ENCODE assay signal across 2 cellular contexts in the genomic region with DNA sequence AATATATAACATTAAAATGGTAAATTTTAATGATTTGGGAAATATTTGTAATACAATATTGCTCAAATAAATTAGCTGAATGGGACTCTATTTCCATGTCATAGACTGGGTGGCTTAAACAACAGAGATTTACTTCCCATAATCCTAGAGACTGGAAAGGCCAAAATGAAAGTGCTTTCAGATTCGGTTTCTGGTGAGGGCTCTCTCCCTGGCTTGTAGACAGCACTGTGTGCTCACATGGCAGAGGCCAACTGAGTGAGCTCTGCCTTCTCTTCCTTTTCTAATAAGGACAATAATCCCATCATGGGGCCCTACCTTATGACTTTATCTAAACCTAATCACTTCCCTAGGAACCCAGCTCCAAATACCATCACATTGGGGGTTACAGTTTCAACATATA.
TF ChIP-seq lines count a peak whose summit lies in the region.

No MANE protein-coding gene starts in this region.

TF ChIP-seq in SK-N-SH, 30 proteins besides CTCF, POLR2A, EP300 and RAD21 (continued from another document):
- TF ChIP-seq, protein P1, sequence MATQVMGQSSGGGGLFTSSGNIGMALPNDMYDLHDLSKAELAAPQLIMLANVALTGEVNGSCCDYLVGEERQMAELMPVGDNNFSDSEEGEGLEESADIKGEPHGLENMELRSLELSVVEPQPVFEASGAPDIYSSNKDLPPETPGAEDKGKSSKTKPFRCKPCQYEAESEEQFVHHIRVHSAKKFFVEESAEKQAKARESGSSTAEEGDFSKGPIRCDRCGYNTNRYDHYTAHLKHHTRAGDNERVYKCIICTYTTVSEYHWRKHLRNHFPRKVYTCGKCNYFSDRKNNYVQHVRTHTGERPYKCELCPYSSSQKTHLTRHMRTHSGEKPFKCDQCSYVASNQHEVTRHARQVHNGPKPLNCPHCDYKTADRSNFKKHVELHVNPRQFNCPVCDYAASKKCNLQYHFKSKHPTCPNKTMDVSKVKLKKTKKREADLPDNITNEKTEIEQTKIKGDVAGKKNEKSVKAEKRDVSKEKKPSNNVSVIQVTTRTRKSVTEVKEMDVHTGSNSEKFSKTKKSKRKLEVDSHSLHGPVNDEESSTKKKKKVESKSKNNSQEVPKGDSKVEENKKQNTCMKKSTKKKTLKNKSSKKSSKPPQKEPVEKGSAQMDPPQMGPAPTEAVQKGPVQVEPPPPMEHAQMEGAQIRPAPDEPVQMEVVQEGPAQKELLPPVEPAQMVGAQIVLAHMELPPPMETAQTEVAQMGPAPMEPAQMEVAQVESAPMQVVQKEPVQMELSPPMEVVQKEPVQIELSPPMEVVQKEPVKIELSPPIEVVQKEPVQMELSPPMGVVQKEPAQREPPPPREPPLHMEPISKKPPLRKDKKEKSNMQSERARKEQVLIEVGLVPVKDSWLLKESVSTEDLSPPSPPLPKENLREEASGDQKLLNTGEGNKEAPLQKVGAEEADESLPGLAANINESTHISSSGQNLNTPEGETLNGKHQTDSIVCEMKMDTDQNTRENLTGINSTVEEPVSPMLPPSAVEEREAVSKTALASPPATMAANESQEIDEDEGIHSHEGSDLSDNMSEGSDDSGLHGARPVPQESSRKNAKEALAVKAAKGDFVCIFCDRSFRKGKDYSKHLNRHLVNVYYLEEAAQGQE (IDR thresholded peaks at IDR 0.05; ENCODE audit: low read depth, low read length) = no peak

TF ChIP-seq in SK-N-SH treated with all-trans-retinoic acid at 6 μM for 48 hours, 23 proteins besides CTCF, POLR2A, EP300 and RAD21 (continued from another document):
- TF ChIP-seq, protein P2, sequence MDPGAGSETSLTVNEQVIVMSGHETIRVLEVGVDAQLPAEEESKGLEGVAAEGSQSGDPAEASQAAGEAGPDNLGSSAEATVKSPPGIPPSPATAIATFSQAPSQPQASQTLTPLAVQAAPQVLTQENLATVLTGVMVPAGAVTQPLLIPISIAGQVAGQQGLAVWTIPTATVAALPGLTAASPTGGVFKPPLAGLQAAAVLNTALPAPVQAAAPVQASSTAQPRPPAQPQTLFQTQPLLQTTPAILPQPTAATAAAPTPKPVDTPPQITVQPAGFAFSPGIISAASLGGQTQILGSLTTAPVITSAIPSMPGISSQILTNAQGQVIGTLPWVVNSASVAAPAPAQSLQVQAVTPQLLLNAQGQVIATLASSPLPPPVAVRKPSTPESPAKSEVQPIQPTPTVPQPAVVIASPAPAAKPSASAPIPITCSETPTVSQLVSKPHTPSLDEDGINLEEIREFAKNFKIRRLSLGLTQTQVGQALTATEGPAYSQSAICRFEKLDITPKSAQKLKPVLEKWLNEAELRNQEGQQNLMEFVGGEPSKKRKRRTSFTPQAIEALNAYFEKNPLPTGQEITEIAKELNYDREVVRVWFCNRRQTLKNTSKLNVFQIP (CRISPR knock-in tag; IDR thresholded peaks at IDR 0.05; ENCODE audit: borderline replicate concordance, low read depth) = no peak
